In the genomic region with DNA sequence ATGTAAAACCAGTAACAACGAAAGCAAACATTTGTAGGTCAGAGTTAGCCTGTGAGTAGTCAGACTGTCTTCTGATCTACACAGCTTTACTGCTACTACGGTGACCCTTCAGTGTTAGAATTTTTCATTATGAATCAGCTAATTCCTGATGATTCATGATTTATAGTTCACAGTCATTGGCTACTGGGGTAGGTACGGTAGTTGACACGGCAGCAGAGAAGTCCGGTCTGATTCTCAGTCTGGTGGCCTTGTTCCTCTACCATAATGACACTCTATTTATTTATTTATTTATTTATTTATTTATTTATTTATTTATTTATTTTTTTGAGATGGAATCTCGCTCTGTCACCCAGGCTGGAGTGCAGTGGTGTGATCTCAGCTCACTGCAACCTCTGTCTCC, we compare ENCODE assay signal across 17 cellular contexts. TPM values are rescaled to one million over a fixed set of nuclear protein-coding genes. Genes with fewer than 3 reads are reported as not detected.
DNase-seq lines count a peak whose midpoint lies in the region; TF ChIP-seq lines count a peak whose summit lies in the region.
"Not testable (repeated sequence)": the region's sequence is repeated elsewhere in the genome, so short reads cannot be mapped to it uniquely, and the experiment has no call there.
"Had no signal": no experiment of that assay in that cellular context is flagged by ENCODE, and none has a peak within 500 bp of the region (broad histone marks: within the 10 kb centered on the region; RNA-seq: fewer than 3 reads in every experiment).

No MANE protein-coding gene starts in this region.

- H3K27me3 ChIP-seq in MG63; SJSA1 (replicated peaks); brain microvascular endothelial cell (replicated peaks): not testable (repeated sequence)

- not testable (repeated sequence) for H3K4me1 ChIP-seq in SJSA1 (replicated peaks)

- H3K27ac ChIP-seq in SJSA1 (peak overlapping the region; percentile 52; the same call in 1 of the 2 replicates), brain microvascular endothelial cell (peak overlapping the region; percentile 65)

- not testable (repeated sequence) for H3K27me3 Mint-ChIP-seq in HFFc6 (ENCODE audit: insufficient read depth)

- DNase-seq in A172 (ENCODE audit: low spot score): peak; percentile 69
- DNase-seq in EH (ENCODE audit: low read depth): peak; percentile 89
- peak; percentile 85 for DNase-seq in HFFc6
- peak; percentile 53 for DNase-seq in MG63
- DNase-seq in SJSA1 (ENCODE audit: low read depth in 1 of 2, low spot score in 2 of 2): peak in 1 of 2 experiments; percentile 31
- DNase-seq in brain microvascular endothelial cell: peak; percentile 83
- peak; percentile 8 for DNase-seq in fibroblast of the conjunctiva (ENCODE audit: low read depth)
- DNase-seq in retinal pigment epithelial cell (ENCODE audit: low read depth): peak; percentile 74

- H3K4me3 Mint-ChIP-seq in HFFc6: not testable (repeated sequence)

- TF ChIP-seq CTCF in HFFc6 (IDR thresholded peaks at IDR 0.05); brain microvascular endothelial cell (IDR thresholded peaks at IDR 0.05; ENCODE audit: low read depth, low read length, missing control alignments); retinal pigment epithelial cell (conservative IDR thresholded peaks at IDR 0.05; ENCODE audit: low read depth, low read length): not testable (repeated sequence)

- not testable (repeated sequence) for H3K9me3 ChIP-seq in MG63; SJSA1 (replicated peaks)

- not testable (repeated sequence) for H3K36me3 Mint-ChIP-seq in HFFc6 (ENCODE audit: low read depth)

- not testable (repeated sequence) for H3K9me3 Mint-ChIP-seq in HFFc6

- in situ Hi-C loops in brain microvascular endothelial cell (cut with HindIII; ENCODE audit: low pct_ligation_motif_present, low sequenced_read_pairs): not testable (repeated sequence)

- not testable (repeated sequence) for H3K4me3 ChIP-seq in MG63; SJSA1; brain microvascular endothelial cell (ENCODE audit: low read depth, low read length); retinal pigment epithelial cell (ENCODE audit: low read length)

- not testable (repeated sequence) for H3K27ac Mint-ChIP-seq in HFFc6

- not testable (repeated sequence) for H3K36me3 ChIP-seq in MG63; SJSA1; brain microvascular endothelial cell (replicated peaks)

- H3K4me1 Mint-ChIP-seq in HFFc6 (ENCODE audit: low read depth): peaks cover 33% of the 10 kb centered on the region

RNA-seq across cellular contexts. Expression of a gene that starts 4.7 kb away (rescaled TPM):
- not detected in 2 replicates for total RNA-seq in A172 (2014; rRNA removed; shearing (Covaris generic))
- total RNA-seq in HFFc6 (2021; fragmentation: NEBNext Ultra II Directional; extraction: Animal tissue kit (Norgen Biotek cat#: 25700)): not detected
- not detected in 2 replicates for total RNA-seq in MG63 (2014; rRNA removed; shearing (Covaris generic); ENCODE audit: low replicate concordance)
- not detected in 2 replicates for total RNA-seq in SJSA1 (2014; rRNA removed; shearing (Covaris generic))
- total RNA-seq: activated naive CD8-positive, alpha-beta T cell treated with anti-CD3 and anti-CD28 coated beads, Interleukin-2, amount 10 ng/mL, durations not matched to agents 7 days and 5 days; ascending aorta; B cell; CD8-positive, alpha-beta T cell; H7; left lobe of liver; osteocyte; T-helper 17 cell; tibial nerve had no signal

RNA-seq across cellular contexts. Expression of a gene that starts 56.4 kb away (rescaled TPM):
- total RNA-seq in A172 (2014; rRNA removed; shearing (Covaris generic)): 46.2 and 57.7 TPM in 2 replicates
- 10 to 100 TPM; 38.3 to 43.9 (median 41.5) TPM for total RNA-seq in HFFc6 (2021; fragmentation: NEBNext Ultra II Directional; extraction: Animal tissue kit (Norgen Biotek cat#: 25700))
- total RNA-seq in MG63 (2014; rRNA removed; shearing (Covaris generic); ENCODE audit: low replicate concordance): 20.4 and 33.2 TPM in 2 replicates
- 31.7 and 37.1 TPM in 2 replicates for total RNA-seq in SJSA1 (2014; rRNA removed; shearing (Covaris generic))
